ENCODE assay signal across 8 cellular contexts in genomic region chr3:112128843-112129727, GRCh38. TPM values are rescaled to one million over a fixed set of nuclear protein-coding genes. Genes with fewer than 3 reads are reported as not detected.
DNase-seq lines count a peak whose midpoint lies in the region; FAIRE-seq and TF ChIP-seq lines count a peak whose summit lies in the region.

No MANE protein-coding gene starts in this region.

- no peaks in the 10 kb centered on the region for H3K9me3 Mint-ChIP-seq in activated naive CD8-positive, alpha-beta T cell treated with anti-CD3 and anti-CD28 coated beads for 36 hours

- FAIRE-seq in GM12891 (lab: Jason Lieb, UNC), result peak; percentile 95

- DNase-seq in GM12891 (ENCODE audit: insufficient read length, low spot score), result no peak
- peak; percentile 17 to 28 for DNase-seq in HAP-1 (ENCODE audit: low spot score in 2 of 2)
- DNase-seq in NOMO-1 treated with DMSO at 0.1 percent for 48 hours (lab: John Stamatoyannopoulos, UW; ENCODE audit: unreplicated experiment), result peak; percentile 49
- DNase-seq in activated naive CD8-positive, alpha-beta T cell treated with anti-CD3 and anti-CD28 coated beads for 36 hours, result peak; percentile 46
- DNase-seq in stimulated activated CD4-positive, alpha-beta T cell treated with anti-CD3 and anti-CD28 coated beads, Interleukin-4, amount 100 ng/mL, for 24 hours, result peak; percentile 59
- DNase-seq in D341Med (ENCODE audit: low spot score), result no peak
- no peak for DNase-seq in DMS114 treated with DMSO at 0.1 percent for 48 hours (lab: John Stamatoyannopoulos, UW; ENCODE audit: unreplicated experiment)
- no peak for DNase-seq in posterior vena cava (ENCODE audit: low spot score)

- peak overlapping the region; percentile 32 for H3K4me3 Mint-ChIP-seq in activated naive CD8-positive, alpha-beta T cell treated with anti-CD3 and anti-CD28 coated beads for 36 hours

- intact Hi-C loops in posterior vena cava (cut with DNase I), result no loop called here

- in situ Hi-C loops in HAP-1 (cut with MboI; ENCODE audit: low sequenced_read_pairs), result no loop called here

- H3K4me3 ChIP-seq in HAP-1, result no peak overlapping the region

- H3K4me1 ChIP-seq in HAP-1, result peaks cover 24% of the 10 kb centered on the region

- no peaks in the 10 kb centered on the region for H3K9me3 ChIP-seq in HAP-1

- no peaks in the 10 kb centered on the region for H3K27me3 Mint-ChIP-seq in activated naive CD8-positive, alpha-beta T cell treated with anti-CD3 and anti-CD28 coated beads for 36 hours

- no peaks in the 10 kb centered on the region for H3K36me3 ChIP-seq in HAP-1 (replicated peaks)

- peak overlapping the region; percentile 66 for H3K27ac Mint-ChIP-seq in activated naive CD8-positive, alpha-beta T cell treated with anti-CD3 and anti-CD28 coated beads for 36 hours

- peaks cover 77% of the 10 kb centered on the region for H3K4me1 Mint-ChIP-seq in activated naive CD8-positive, alpha-beta T cell treated with anti-CD3 and anti-CD28 coated beads for 36 hours

- H3K36me3 Mint-ChIP-seq in activated naive CD8-positive, alpha-beta T cell treated with anti-CD3 and anti-CD28 coated beads for 36 hours, result peaks cover 24% of the 10 kb centered on the region

- no peaks in the 10 kb centered on the region for H3K27me3 ChIP-seq in HAP-1 (ENCODE audit: low read depth)

- TF ChIP-seq POLR2A in GM12891 (IDR thresholded peaks at IDR 0.05; ENCODE audit: low read depth, low read length), result peak; percentile 73

TF ChIP-seq in GM12891, 5 proteins besides CTCF, POLR2A, EP300 and RAD21:
- TF ChIP-seq POLR2AphosphoS5 (IDR thresholded peaks at IDR 0.05; ENCODE audit: low read depth, low read length), result peak; percentile 15; the same call in 1 of the 2 replicates
- no peak for TF ChIP-seq PAX5 (IDR thresholded peaks at IDR 0.05; ENCODE audit: insufficient read depth, low read length, severe bottlenecking)
- TF ChIP-seq SPI1 (IDR thresholded peaks at IDR 0.05; ENCODE audit: low read depth, low read length), result peak; percentile 84
- 0 out of 2 replicates have a peak, but pooled peaks have one; percentile 51 for TF ChIP-seq POU2F2 (IDR thresholded peaks at IDR 0.05; ENCODE audit: low read depth, low read length)
- TF ChIP-seq TAF1 (IDR thresholded peaks at IDR 0.05; ENCODE audit: low read depth, low read length), result 0 out of 2 replicates have a peak, but pooled peaks have one; percentile 32

RNA-seq across cellular contexts. Expression of gene GCSAM, which starts 4.0 kb away (rescaled TPM):
- polyA plus RNA-seq in GM12891 (2012; ENCODE audit: low read depth, missing spikeins), result 169 TPM
- total RNA-seq in activated naive CD8-positive, alpha-beta T cell treated with anti-CD3 and anti-CD28 coated beads for 36 hours, result 1 to 10 TPM; 7.5 to 8.5 TPM
- total RNA-seq in posterior vena cava, result under 1 TPM; 0.29 to 0.37 TPM

RNA-seq across cellular contexts. Expression of gene C3orf52, which starts 42.9 kb away (rescaled TPM):
- 1.9 TPM for polyA plus RNA-seq in GM12891 (2012; ENCODE audit: low read depth, missing spikeins)
- total RNA-seq in activated naive CD8-positive, alpha-beta T cell treated with anti-CD3 and anti-CD28 coated beads for 36 hours, result 1 to 10 TPM; 3.4 to 4.5 TPM
- total RNA-seq in posterior vena cava, result 1 to 10 TPM; 2.1 to 9.9 TPM

Comparison
In these comparisons a context has a peak if more than half of its experiments do, and no peak if none do; other contexts are left out.
1. DNase-seq: peak in HAP-1 (2 of 2), NOMO-1 treated with DMSO at 0.1 percent for 48 hours (single experiment), activated naive CD8-positive, alpha-beta T cell treated with anti-CD3 and anti-CD28 coated beads for 36 hours (single experiment) and stimulated activated CD4-positive, alpha-beta T cell treated with anti-CD3 and anti-CD28 coated beads, Interleukin-4, amount 100 ng/mL, for 24 hours (single experiment); none in GM12891 (single experiment), D341Med (single experiment), DMS114 treated with DMSO at 0.1 percent for 48 hours (single experiment) and posterior vena cava (single experiment).
2. RNA of gene GCSAM, which starts 4.0 kb away (total RNA-seq): 7.5 to 8.5 TPM in activated naive CD8-positive, alpha-beta T cell treated with anti-CD3 and anti-CD28 coated beads for 36 hours; 0.29 to 0.37 TPM in posterior vena cava; every median in the first group is over 4 times any median in the second.